Comparison of ENCODE assay signal across 19 cellular contexts in genomic region chr5:4989121-4989520, GRCh38.
"Had no signal": no experiment of that assay in that cellular context is flagged by ENCODE, and none has a peak within 500 bp of the region (broad histone marks: within the 10 kb centered on the region; RNA-seq: fewer than 3 reads in every experiment).

No MANE protein-coding gene starts in this region.

- ATAC-seq: activated T-cell treated with anti-CD3 and anti-CD28 coated beads, Interleukin-2, amount 50 U/mL, for 72 hours had no signal

- H3K4me3 ChIP-seq: MG63, Peyer's patch had no signal

- DNase-seq: activated B cell treated with CpG ODN at 0.5 μM for 24 hours; activated CD4-positive, alpha-beta T cell treated with anti-CD3 and anti-CD28 coated beads for 1 hour; activated CD4-positive, alpha-beta T cell treated with anti-CD3 and anti-CD28 coated beads, Interleukin-2, amount 50 U/mL, for 48 hours; activated CD8-positive, alpha-beta memory T cell treated with anti-CD3 and anti-CD28 coated beads for 24 hours; activated gamma-delta T cell treated with Interleukin-2 at 50 U/mL for 16 hours; activated naive CD4-positive, alpha-beta T cell treated with anti-CD3 and anti-CD28 coated beads, Interleukin-2, amount 50 U/mL, for 16 hours; activated naive CD8-positive, alpha-beta T cell treated with anti-CD3 and anti-CD28 coated beads, Interleukin-2, amount 10 ng/mL, durations not matched to agents 7 days and 5 days; activated T-cell treated with anti-CD3 and anti-CD28 coated beads for 4 hours; activated T-cell treated with anti-CD3 and anti-CD28 coated beads, Interleukin-2, amount 50 U/mL, for 72 hours; aorta; MG63; MV-4-11; NCI-H1092 treated with DMSO at 0.1 percent for 48 hours; NCI-H1417 treated with DMSO at 0.1 percent for 48 hours; NCI-H187; NCI-H2081; NCI-H446; Peyer's patch; SHP77 treated with DMSO at 0.1 percent for 48 hours had no signal
